ENCODE assay signal across 8 cellular contexts in the genomic region with DNA sequence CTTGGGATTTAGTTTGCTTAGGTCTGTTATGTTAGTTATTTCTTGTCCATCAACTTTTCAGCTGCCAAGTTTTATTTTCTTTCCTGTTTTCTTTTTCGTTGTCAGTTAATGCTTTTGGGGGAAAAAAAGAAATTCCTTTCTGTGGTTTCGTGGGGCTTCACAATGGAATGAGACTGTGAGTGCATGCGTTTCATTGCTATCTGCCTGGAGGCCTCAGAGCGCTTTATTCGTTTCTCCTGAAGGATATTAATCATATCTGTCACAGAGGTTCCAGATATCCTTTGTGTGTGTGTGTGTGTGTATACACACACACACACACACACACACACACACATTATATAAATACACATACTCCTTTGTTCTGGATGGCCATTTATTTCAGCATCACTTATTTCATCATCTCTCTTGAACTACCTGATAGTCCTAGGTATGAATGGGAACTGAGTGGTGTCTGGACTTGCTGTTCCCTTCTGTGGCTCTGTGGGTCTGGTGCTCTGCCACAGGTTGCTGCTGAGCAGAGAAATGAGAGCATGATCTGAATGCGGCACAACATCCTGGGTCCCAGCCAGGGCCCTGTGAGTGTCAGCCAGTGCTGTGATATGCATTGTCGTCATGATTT.
DNase-seq lines count a peak whose midpoint lies in the region; FAIRE-seq and TF ChIP-seq lines count a peak whose summit lies in the region.
"Not testable (repeated sequence)": the region's sequence is repeated elsewhere in the genome, so short reads cannot be mapped to it uniquely, and the experiment has no call there.

No MANE protein-coding gene starts in this region.

- peak overlapping the region; percentile 44 for H2AFZ ChIP-seq in mammary epithelial cell (ENCODE audit: low read depth, low read length)

- in situ Hi-C loops in SK-MEL-5 (cut with HindIII; ENCODE audit: low pct_unique_long_range_greater_than_20kb, low sequenced_read_pairs); mammary epithelial cell (cut with MboI; ENCODE audit: low sequenced_read_pairs in 2 of 2): not testable (repeated sequence)

- WGBS in mammary epithelial cell (ENCODE audit: low coverage, missing lambda C conversion rate), result 5% methylated on average over 7 of the region's 7 CpGs

- H4K20me1 ChIP-seq in mammary epithelial cell (ENCODE audit: insufficient read depth, low read length), result not testable (repeated sequence)

- H3K4me3 ChIP-seq in mammary epithelial cell (replicated peaks in 1 of 3; ENCODE audit: insufficient read depth in 1 of 3, low read depth in 2 of 3, low read length in 3 of 3), result not testable (repeated sequence)

- H3K4me1 ChIP-seq in mammary epithelial cell (ENCODE audit: insufficient read depth, low read length), result not testable (repeated sequence)

- H3K79me2 ChIP-seq in mammary epithelial cell (ENCODE audit: insufficient read depth, low read length), result not testable (repeated sequence)

- H3K36me3 Mint-ChIP-seq in mesothelial cell of epicardium; progenitor cell of endocrine pancreas (ENCODE audit: insufficient read depth): not testable (repeated sequence)

- not testable (repeated sequence) for TF ChIP-seq CTCF in mammary epithelial cell (conservative IDR thresholded peaks at IDR 0.05 in 1 of 2, IDR thresholded peaks at IDR 0.05 in 1 of 2; ENCODE audit: extremely low read depth in 1 of 2, insufficient read depth in 1 of 2, low read depth in 1 of 2, low read length in 2 of 2); mesothelial cell of epicardium (IDR thresholded peaks at IDR 0.05; ENCODE audit: unreplicated experiment); progenitor cell of endocrine pancreas (IDR thresholded peaks at IDR 0.05; ENCODE audit: unreplicated experiment)

- peak overlapping the region; percentile 32 for H3K27ac ChIP-seq in mammary epithelial cell (ENCODE audit: insufficient read depth, low read depth, low read length)
- H3K27ac ChIP-seq in epithelial cell of prostate, result peak overlapping the region; percentile 26

- H3K27me3 Mint-ChIP-seq in mesothelial cell of epicardium (ENCODE audit: low read depth); progenitor cell of endocrine pancreas: not testable (repeated sequence)

- H3K36me3 ChIP-seq in mammary epithelial cell (ENCODE audit: insufficient read depth, low read length), result not testable (repeated sequence)

- not testable (repeated sequence) for H3K9me3 ChIP-seq in mammary epithelial cell (replicated peaks; ENCODE audit: insufficient read depth, low read length)

- H3K4me2 ChIP-seq in mammary epithelial cell (ENCODE audit: insufficient read depth, low read depth, low read length), result not testable (repeated sequence)

- H3K27ac Mint-ChIP-seq in mesothelial cell of epicardium (peak overlapping the region; percentile 85), progenitor cell of endocrine pancreas (peak overlapping the region; percentile 64)

- dilution Hi-C loops in mammary epithelial cell (cut with HindIII; ENCODE audit: low sequenced_read_pairs), result not testable (repeated sequence)

- not testable (repeated sequence) for H3K9ac ChIP-seq in mammary epithelial cell (ENCODE audit: insufficient read depth, low read length)

- intact Hi-C loops in mammary epithelial cell (cut with micrococcal nuclease), result not testable (repeated sequence)

- not testable (repeated sequence) for H3K4me3 Mint-ChIP-seq in mesothelial cell of epicardium; progenitor cell of endocrine pancreas (ENCODE audit: low read depth)

- not testable (repeated sequence) for DNase-seq in GM18507 (ENCODE audit: extremely low spot score, insufficient read length, low read depth); mesothelial cell of epicardium (ENCODE audit: low spot score in 2 of 2, unreplicated experiment in 2 of 2); progenitor cell of endocrine pancreas (ENCODE audit: low spot score, unreplicated experiment)
- DNase-seq in NCI-H226, result peak; percentile 42
- DNase-seq in SK-MEL-5 (ENCODE audit: low read depth, low spot score), result peak; percentile 32
- peak; percentile 59 for DNase-seq in amniotic epithelial cell (ENCODE audit: low read depth)
- peak; percentile 91 for DNase-seq in mammary epithelial cell
- DNase-seq in epithelial cell of prostate (ENCODE audit: low read depth, low spot score), result peak; percentile 84

- CTCF ChIA-PET in mammary epithelial cell (lab: Charles Lee; ENCODE audit: low non-redundant PET), result not testable (repeated sequence)

- peak; percentile 48 for FAIRE-seq in GM18507 (lab: Jason Lieb, UNC)

- not testable (repeated sequence) for H3K9me3 Mint-ChIP-seq in mesothelial cell of epicardium; progenitor cell of endocrine pancreas (ENCODE audit: low read depth)

- H3K27me3 ChIP-seq in mammary epithelial cell (ENCODE audit: insufficient read depth, low read length), result not testable (repeated sequence)

- peaks cover 16% of the 10 kb centered on the region for H3K4me1 Mint-ChIP-seq in mesothelial cell of epicardium
- H3K4me1 Mint-ChIP-seq in progenitor cell of endocrine pancreas (ENCODE audit: low read depth), result not testable (repeated sequence)

- BruUV-seq in mammary epithelial cell (replicated peaks; lab: Mats Ljungman, UMichigan), result not testable (repeated sequence)
